Comparison of ENCODE assay signal across 34 cellular contexts in genomic region chr1:211484738-211485479, GRCh38. TPM values are rescaled to one million over a fixed set of nuclear protein-coding genes. Genes with fewer than 3 reads are reported as not detected.
A peak's percentile ranks its signal among the peaks of the same experiment; 100 is the strongest.
DNase-seq lines count a peak whose midpoint lies in the region; ATAC-seq, FAIRE-seq and TF ChIP-seq lines count a peak whose summit lies in the region.
"Had no signal": no experiment of that assay in that cellular context is flagged by ENCODE, and none has a peak within 500 bp of the region (broad histone marks: within the 10 kb centered on the region; RNA-seq: fewer than 3 reads in every experiment).

No MANE protein-coding gene starts in this region.

- peaks cover 7% of the 10 kb centered on the region for H3K27me3 Mint-ChIP-seq in progenitor cell of endocrine pancreas
- H3K27me3 Mint-ChIP-seq: activated CD4-positive, alpha-beta memory T cell treated with anti-CD3 and anti-CD28 coated beads, Interleukin-2, amount 10 ng/mL, durations not matched to agents 7 days and 5 days had no signal

- no peak overlapping the region for H3K27ac Mint-ChIP-seq in progenitor cell of endocrine pancreas
- H3K27ac Mint-ChIP-seq: activated CD4-positive, alpha-beta memory T cell treated with anti-CD3 and anti-CD28 coated beads, Interleukin-2, amount 10 ng/mL, durations not matched to agents 7 days and 5 days; activated naive CD8-positive, alpha-beta T cell treated with anti-CD3 and anti-CD28 coated beads, Interleukin-2, amount 10 ng/mL, durations not matched to agents 7 days and 5 days; CD8-positive, alpha-beta T cell had no signal

- no peaks in the 10 kb centered on the region for H3K36me3 Mint-ChIP-seq in progenitor cell of endocrine pancreas (ENCODE audit: insufficient read depth)
- H3K36me3 Mint-ChIP-seq: activated naive CD8-positive, alpha-beta T cell treated with anti-CD3 and anti-CD28 coated beads, Interleukin-2, amount 10 ng/mL, durations not matched to agents 7 days and 5 days; CD8-positive, alpha-beta T cell had no signal

- H3K4me3 Mint-ChIP-seq in progenitor cell of endocrine pancreas (ENCODE audit: low read depth) = no peak overlapping the region
- H3K4me3 Mint-ChIP-seq: activated CD4-positive, alpha-beta memory T cell treated with anti-CD3 and anti-CD28 coated beads, Interleukin-2, amount 10 ng/mL, durations not matched to agents 7 days and 5 days; activated naive CD8-positive, alpha-beta T cell treated with anti-CD3 and anti-CD28 coated beads, Interleukin-2, amount 10 ng/mL, durations not matched to agents 7 days and 5 days; CD8-positive, alpha-beta T cell; nephron had no signal

- peak; percentile 79 for ATAC-seq in Right ventricle myocardium superior (ENCODE audit: poor library complexity)
- ATAC-seq in sciatic nerve = no peak
- ATAC-seq: CD8-positive, alpha-beta T cell; GM12878; lower lobe of right lung; pancreas had no signal

- peak; percentile 94 for DNase-seq in D721Med (ENCODE audit: insufficient read length, low spot score)
- peak; percentile 7 for DNase-seq in NCI-H446 treated with DMSO at 0.1 percent for 48 hours (lab: John Stamatoyannopoulos, UW)
- no peak for DNase-seq in Right ventricle myocardium superior
- peak; percentile 86 for DNase-seq in myocyte (ENCODE audit: low read depth)
- no peak for DNase-seq in HT-29 (ENCODE audit: low spot score)
- no peak for DNase-seq in sciatic nerve (ENCODE audit: low spot score)
- no peak for DNase-seq in progenitor cell of endocrine pancreas (ENCODE audit: low spot score, unreplicated experiment)
- no peak for DNase-seq in NCI-H1092 (lab: John Stamatoyannopoulos, UW)
- DNase-seq: ACHN; activated CD4-positive, alpha-beta memory T cell treated with anti-CD3 and anti-CD28 coated beads, Interleukin-2, amount 10 ng/mL, durations not matched to agents 7 days and 5 days; activated CD4-positive, alpha-beta T cell treated with anti-CD3 and anti-CD28 coated beads for 1 hour; activated gamma-delta T cell treated with Interleukin-2 at 50 U/mL for 16 hours; activated naive CD8-positive, alpha-beta T cell treated with anti-CD3 and anti-CD28 coated beads, Interleukin-2, amount 10 ng/mL, durations not matched to agents 7 days and 5 days; activated T-cell treated with anti-CD3 and anti-CD28 coated beads for 4 hours; BE2C; CD8-positive, alpha-beta T cell; lower lobe of right lung; NCI-H1105 treated with DMSO at 0.1 percent for 48 hours; NCI-H1930; NCI-H2171 treated with DMSO at 0.1 percent for 48 hours; NCI-H526; pancreas; SIG-M5; stimulated activated CD8-positive, alpha-beta memory T cell treated with anti-CD3 and anti-CD28 coated beads, Interleukin-4, amount 100 ng/mL, for 48 hours; thyroid gland had no signal

- peaks cover 8% of the 10 kb centered on the region for H3K4me1 Mint-ChIP-seq in progenitor cell of endocrine pancreas (ENCODE audit: low read depth)
- H3K4me1 Mint-ChIP-seq: activated CD4-positive, alpha-beta memory T cell treated with anti-CD3 and anti-CD28 coated beads, Interleukin-2, amount 10 ng/mL, durations not matched to agents 7 days and 5 days; activated naive CD8-positive, alpha-beta T cell treated with anti-CD3 and anti-CD28 coated beads, Interleukin-2, amount 10 ng/mL, durations not matched to agents 7 days and 5 days had no signal

- TF ChIP-seq CTCF in D721Med (IDR thresholded peaks at IDR 0.05; ENCODE audit: insufficient read depth, missing control alignments) = no peak
- no peak for TF ChIP-seq CTCF in progenitor cell of endocrine pancreas (IDR thresholded peaks at IDR 0.05; ENCODE audit: unreplicated experiment)

- peak; percentile 95 for FAIRE-seq in D721Med (lab: Jason Lieb, UNC)
- FAIRE-seq: GM12878, HTR-8/SVneo, K562, pancreas had no signal

- intact Hi-C loops in Right ventricle myocardium superior (cut with DNase I) (no loop called here), sciatic nerve (cut with DNase I) (no loop called here)

- H3K9me3 Mint-ChIP-seq in progenitor cell of endocrine pancreas (ENCODE audit: low read depth) = no peaks in the 10 kb centered on the region
- H3K9me3 Mint-ChIP-seq: activated CD4-positive, alpha-beta memory T cell treated with anti-CD3 and anti-CD28 coated beads, Interleukin-2, amount 10 ng/mL, durations not matched to agents 7 days and 5 days; activated naive CD8-positive, alpha-beta T cell treated with anti-CD3 and anti-CD28 coated beads, Interleukin-2, amount 10 ng/mL, durations not matched to agents 7 days and 5 days; CD8-positive, alpha-beta T cell; nephron had no signal

RNA-seq across cellular contexts. Expression of gene RD3, which starts 7.1 kb away (rescaled TPM):
- total RNA-seq in Right ventricle myocardium superior (not detected), myocyte (0.52 and 0.56 TPM in 2 replicates), sciatic nerve (not detected), progenitor cell of endocrine pancreas (not detected in 2 replicates)
- polyA plus RNA-seq in myocyte (2012) = 0.08 TPM
- total RNA-seq in HT-29 (2014; rRNA removed; shearing (Covaris generic)) = not detected in 2 replicates
- total RNA-seq: activated CD4-positive, alpha-beta memory T cell treated with anti-CD3 and anti-CD28 coated beads, Interleukin-2, amount 10 ng/mL, durations not matched to agents 7 days and 5 days; activated naive CD8-positive, alpha-beta T cell treated with anti-CD3 and anti-CD28 coated beads, Interleukin-2, amount 10 ng/mL, durations not matched to agents 7 days and 5 days; ascending aorta; cardiac muscle cell; CD8-positive, alpha-beta T cell; fibroblast of villous mesenchyme; GM12878; K562; kidney epithelial cell; T-helper 2 cell treated with Interferon-gamma antibody and Interleukin-4, amounts not matched to agents 100 ng/mL and 5 ng/mL, for 36 hours; thyroid gland had no signal
- polyA plus RNA-seq: GM12878, K562 had no signal

Comparison
In these comparisons a context has a peak if more than half of its experiments do, and no peak if none do; other contexts are left out.
1. DNase-seq: peak in D721Med (single experiment), NCI-H446 treated with DMSO at 0.1 percent for 48 hours (single experiment) and myocyte (single experiment); none in Right ventricle myocardium superior (single experiment), HT-29 (single experiment), sciatic nerve (single experiment), progenitor cell of endocrine pancreas (single experiment) and NCI-H1092 (single experiment).